ENCODE assay signal across 9 cellular contexts in the genomic region with DNA sequence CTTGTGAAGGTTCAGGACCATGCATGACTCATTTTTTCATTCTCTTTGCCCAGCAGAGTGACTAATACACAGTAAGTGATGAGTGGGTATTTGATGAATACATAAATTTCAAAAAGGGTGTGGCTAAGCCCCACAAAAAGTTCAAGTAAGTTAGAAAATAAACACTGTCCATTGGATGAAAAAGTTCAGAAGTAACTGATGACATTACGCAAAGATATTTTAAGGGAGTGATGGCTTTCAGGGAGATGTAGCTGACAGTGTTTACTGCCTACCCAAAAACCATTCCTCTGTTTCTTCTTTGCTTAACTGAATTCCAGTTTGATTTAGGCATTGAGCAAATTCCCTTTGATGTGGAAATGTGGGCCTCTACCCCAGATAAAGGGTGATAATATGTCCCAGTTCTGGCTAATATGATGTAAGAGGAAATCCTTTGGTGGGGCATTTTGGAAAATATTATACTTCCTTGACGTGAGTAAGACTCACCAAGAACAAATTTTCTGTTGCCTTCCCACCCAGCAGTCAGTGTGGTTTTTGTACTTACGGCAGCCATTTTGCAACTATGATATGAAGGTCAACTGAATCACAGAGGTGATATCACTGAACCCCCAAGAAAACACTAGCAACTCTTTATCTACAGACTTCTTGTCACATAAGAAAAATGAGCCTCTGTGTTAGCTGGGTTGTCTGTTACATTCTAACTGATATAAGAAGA. TPM values are rescaled to one million over a fixed set of nuclear protein-coding genes. Genes with fewer than 3 reads are reported as not detected.
A peak's percentile ranks its signal among the peaks of the same experiment; 100 is the strongest.
DNase-seq lines count a peak whose midpoint lies in the region; ATAC-seq and TF ChIP-seq lines count a peak whose summit lies in the region.
"Had no signal": no experiment of that assay in that cellular context is flagged by ENCODE, and none has a peak within 500 bp of the region (broad histone marks: within the 10 kb centered on the region; RNA-seq: fewer than 3 reads in every experiment).

No MANE protein-coding gene starts in this region.

- H3K4me2 ChIP-seq in smooth muscle cell = peak overlapping the region; percentile 52
- H3K4me2 ChIP-seq: KMS-11 had no signal

- no peak for ATAC-seq in GM21737 (IDR thresholded peaks at IDR 0.05; ENCODE audit: unreplicated experiment)
- ATAC-seq: left colon had no signal

- DNase-seq in HFFc6 = peak; percentile 69
- peak; percentile 24 for DNase-seq in dermis blood vessel endothelial cell
- DNase-seq in smooth muscle cell (lab: John Stamatoyannopoulos, UW; ENCODE audit: unreplicated experiment) = no peak
- no peak for DNase-seq in NCI-H2029 treated with DMSO at 0.1 percent for 48 hours (lab: John Stamatoyannopoulos, UW)
- no peak for DNase-seq in suprapubic skin (ENCODE audit: low spot score in 2 of 2)
- DNase-seq: left colon had no signal

- H3K27ac ChIP-seq in smooth muscle cell (ENCODE audit: low read depth) (peak overlapping the region; percentile 71), suprapubic skin (no peak overlapping the region)
- H3K27ac ChIP-seq: KMS-11 had no signal

- H2AFZ ChIP-seq in smooth muscle cell (ENCODE audit: low read depth) = peak overlapping the region; percentile 77

- no peaks in the 10 kb centered on the region for H3K79me2 ChIP-seq in smooth muscle cell (ENCODE audit: low read depth)

- H3K9me3 ChIP-seq in smooth muscle cell (replicated peaks; ENCODE audit: low read depth) = no peaks in the 10 kb centered on the region
- no peaks in the 10 kb centered on the region for H3K9me3 ChIP-seq in suprapubic skin

- TF ChIP-seq CTCF in HFFc6 (IDR thresholded peaks at IDR 0.05) (no peak), smooth muscle cell (IDR thresholded peaks at IDR 0.05; ENCODE audit: borderline replicate concordance, insufficient read depth, poor library complexity, severe bottlenecking) (no peak), suprapubic skin (IDR thresholded peaks at IDR 0.05) (no peak)

- no peaks in the 10 kb centered on the region for H3F3A ChIP-seq in smooth muscle cell (ENCODE audit: low read depth)

- peaks cover 7% of the 10 kb centered on the region; the same call in 1 of the 2 replicates for H3K27me3 Mint-ChIP-seq in HFFc6 (ENCODE audit: insufficient read depth)
- H3K27me3 Mint-ChIP-seq in T-helper 1 cell treated with Interleukin-12 subunit alpha and Interleukin-12 subunit beta and Interleukin-4 antibody, amounts not matched to agents 30 μg/mL and 1 μg/mL, for 36 hours (ENCODE audit: low read depth) = no peaks in the 10 kb centered on the region

- no peak overlapping the region for H3K4me3 ChIP-seq in smooth muscle cell
- H3K4me3 ChIP-seq in suprapubic skin = no peak overlapping the region

- no peaks in the 10 kb centered on the region for H3K9me3 Mint-ChIP-seq in HFFc6
- no peaks in the 10 kb centered on the region for H3K9me3 Mint-ChIP-seq in T-helper 1 cell treated with Interleukin-12 subunit alpha and Interleukin-12 subunit beta and Interleukin-4 antibody, amounts not matched to agents 30 μg/mL and 1 μg/mL, for 36 hours

- H3K27me3 ChIP-seq in smooth muscle cell (ENCODE audit: low read depth) = peaks cover 19% of the 10 kb centered on the region
- H3K27me3 ChIP-seq in suprapubic skin = peaks cover under 1% of the 10 kb centered on the region

- 20% methylated on average over 3 of the region's 3 CpGs for WGBS in smooth muscle cell (ENCODE audit: low lambda C conversion rate)
- 71% methylated on average over 3 of the region's 3 CpGs for WGBS in suprapubic skin

- peaks cover 34% of the 10 kb centered on the region for H3K4me1 Mint-ChIP-seq in HFFc6 (ENCODE audit: low read depth)
- peaks cover 24% of the 10 kb centered on the region for H3K4me1 Mint-ChIP-seq in T-helper 1 cell treated with Interleukin-12 subunit alpha and Interleukin-12 subunit beta and Interleukin-4 antibody, amounts not matched to agents 30 μg/mL and 1 μg/mL, for 36 hours (ENCODE audit: low read depth)

- H4K20me1 ChIP-seq in smooth muscle cell (ENCODE audit: low read depth) = no peaks in the 10 kb centered on the region

- TF ChIP-seq POLR2A in suprapubic skin (IDR thresholded peaks at IDR 0.05) = no peak

- no peaks in the 10 kb centered on the region; the same call in 1 of the 2 replicates for H3K36me3 Mint-ChIP-seq in HFFc6 (ENCODE audit: low read depth)
- H3K36me3 Mint-ChIP-seq in T-helper 1 cell treated with Interleukin-12 subunit alpha and Interleukin-12 subunit beta and Interleukin-4 antibody, amounts not matched to agents 30 μg/mL and 1 μg/mL, for 36 hours (ENCODE audit: low read depth) = peaks cover 3% of the 10 kb centered on the region

- H3K27ac Mint-ChIP-seq in HFFc6 = peak overlapping the region; percentile 2; the same call in 1 of the 2 replicates
- H3K27ac Mint-ChIP-seq in T-helper 1 cell treated with Interleukin-12 subunit alpha and Interleukin-12 subunit beta and Interleukin-4 antibody, amounts not matched to agents 30 μg/mL and 1 μg/mL, for 36 hours = peak overlapping the region; percentile 64

- no peak overlapping the region for H3K9ac ChIP-seq in smooth muscle cell (ENCODE audit: low read depth)
- H3K9ac ChIP-seq: KMS-11 had no signal

- H3K4me1 ChIP-seq in smooth muscle cell (ENCODE audit: low read depth) = peaks cover 4% of the 10 kb centered on the region
- H3K4me1 ChIP-seq in suprapubic skin = no peaks in the 10 kb centered on the region

- no peak for TF ChIP-seq EP300 in suprapubic skin (IDR thresholded peaks at IDR 0.05)

- H3K4me3 Mint-ChIP-seq in HFFc6 = no peak overlapping the region; the same call in 1 of the 2 replicates
- no peak overlapping the region for H3K4me3 Mint-ChIP-seq in T-helper 1 cell treated with Interleukin-12 subunit alpha and Interleukin-12 subunit beta and Interleukin-4 antibody, amounts not matched to agents 30 μg/mL and 1 μg/mL, for 36 hours

- H3K36me3 ChIP-seq in smooth muscle cell (ENCODE audit: low read depth) (no peaks in the 10 kb centered on the region), suprapubic skin (no peaks in the 10 kb centered on the region)

RNA-seq across cellular contexts. Expression of a gene that starts 29.0 kb away (rescaled TPM):
- total RNA-seq in HFFc6 (2021; fragmentation: NEBNext Ultra II Directional; extraction: Animal tissue kit (Norgen Biotek cat#: 25700)) = not detected
- total RNA-seq in dermis blood vessel endothelial cell = not detected in 2 replicates
- not detected in 2 replicates for total RNA-seq in smooth muscle cell
- polyA plus RNA-seq in smooth muscle cell = not detected in 2 replicates
- total RNA-seq in suprapubic skin = not detected
- total RNA-seq: left colon had no signal

Comparison
In these comparisons a context has a peak if more than half of its experiments do, and no peak if none do; other contexts are left out.
1. DNase-seq: peak in HFFc6 (single experiment) and dermis blood vessel endothelial cell (single experiment); none in smooth muscle cell (single experiment), NCI-H2029 treated with DMSO at 0.1 percent for 48 hours (single experiment) and suprapubic skin (0 of 2).